ENCODE assay signal across 23 cellular contexts in genomic region chr13:66927562-66927961, GRCh38.
"Had no signal": no experiment of that assay in that cellular context is flagged by ENCODE, and none has a peak within 500 bp of the region (broad histone marks: within the 10 kb centered on the region; RNA-seq: fewer than 3 reads in every experiment).

No MANE protein-coding gene starts in this region.

- H3K27me3 ChIP-seq: body of pancreas, dorsolateral prefrontal cortex, transverse colon, uterus had no signal

- H3K36me3 ChIP-seq: lower lobe of right lung, transverse colon, uterus had no signal

- H3K27ac ChIP-seq: body of pancreas, lower lobe of right lung, transverse colon, uterus had no signal

- H3K4me1 ChIP-seq: body of pancreas, lower lobe of right lung, transverse colon, uterus had no signal

- DNase-seq: activated CD4-positive, alpha-beta T cell treated with anti-CD3 and anti-CD28 coated beads, Interleukin-2, amount 50 U/mL, for 1 hour; activated CD8-positive, alpha-beta memory T cell treated with anti-CD3 and anti-CD28 coated beads, Interleukin-2, amount 50 U/mL, for 4 hours; activated naive CD4-positive, alpha-beta T cell treated with anti-CD3 and anti-CD28 coated beads for 36 hours; activated T-cell treated with anti-CD3 and anti-CD28 coated beads, Interleukin-2, amount 50 U/mL, for 4 hours; body of pancreas; central memory CD4-positive, alpha-beta T cell; dorsolateral prefrontal cortex; foreskin melanocyte; glutamatergic neuron; hippocampal formation; islet precursor cell; lower lobe of right lung; nucleus accumbens; posterior cingulate gyrus; stimulated activated CD4-positive, alpha-beta T cell treated with anti-CD3 and anti-CD28 coated beads, Interleukin-12 subunit alpha, Interleukin-12 subunit beta, amount 100 ng/mL, for 4 hours; stimulated activated CD4-positive, alpha-beta T cell treated with anti-CD3 and anti-CD28 coated beads, Interleukin-1b, Interleukin-23, amount 100 ng/mL, for 48 hours; stimulated activated naive CD8-positive, alpha-beta T cell treated with anti-CD3 and anti-CD28 coated beads, Interleukin-15, Interleukin-2, amounts not matched to agents 100 U/mL and 50 U/mL, for 24 hours; T-helper 9 cell; transverse colon; uterus had no signal

- H3K9me3 ChIP-seq: body of pancreas, lower lobe of right lung, transverse colon, uterus had no signal

- FAIRE-seq: colon had no signal

- ATAC-seq: activated CD4-positive, CD25-positive, alpha-beta regulatory T cell treated with anti-CD3 and anti-CD28 coated beads, Interleukin-2, amount 50 U/mL, for 24 hours; activated T-cell treated with anti-CD3 and anti-CD28 coated beads, Interleukin-2, amount 50 U/mL, for 4 hours; body of pancreas; lower lobe of right lung; natural killer cell treated with Interleukin-12 subunit alpha and Interleukin-12 subunit beta and Interleukin-15 and Interleukin-18, amount 100 ng/mL, for 72 hours; stimulated activated naive CD8-positive, alpha-beta T cell treated with anti-CD3 and anti-CD28 coated beads, Interleukin-15, Interleukin-2, amounts not matched to agents 100 U/mL and 50 U/mL, for 24 hours had no signal

- H3K4me3 ChIP-seq: body of pancreas, dorsolateral prefrontal cortex, lower lobe of right lung, transverse colon, uterus had no signal
